In the genomic region with DNA sequence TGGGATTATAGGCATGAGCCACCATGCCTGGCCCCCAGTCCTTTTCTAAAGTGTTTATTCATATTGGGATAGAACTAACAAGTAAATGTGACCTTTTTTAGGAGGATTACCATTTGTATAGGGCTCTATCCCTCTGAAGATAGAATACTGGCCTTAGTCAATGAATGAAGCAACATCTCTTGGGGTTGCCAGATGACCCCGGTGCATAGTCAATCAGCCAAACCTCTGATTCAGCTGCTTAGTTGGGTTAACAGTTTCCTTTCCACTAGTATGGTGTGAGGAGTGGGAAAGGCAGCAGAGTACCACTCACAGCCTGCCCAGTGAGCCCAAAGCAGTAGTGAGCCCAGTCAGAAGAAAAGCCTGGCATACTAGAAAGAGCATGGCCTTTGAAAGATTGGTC, we compare ENCODE assay signal across 19 cellular contexts.
DNase-seq lines count a peak whose midpoint lies in the region; ATAC-seq and TF ChIP-seq lines count a peak whose summit lies in the region.
"Had no signal": no experiment of that assay in that cellular context is flagged by ENCODE, and none has a peak within 500 bp of the region (broad histone marks: within the 10 kb centered on the region; RNA-seq: fewer than 3 reads in every experiment).

No MANE protein-coding gene starts in this region.

- H3K27ac ChIP-seq in fibroblast of lung (ENCODE audit: insufficient read depth, low read length), result peak overlapping the region; percentile 64
- no peak overlapping the region for H3K27ac ChIP-seq in left lung
- H3K27ac ChIP-seq in vagina, result no peak overlapping the region
- H3K27ac ChIP-seq in mesendoderm (ENCODE audit: low read depth, low read length), result no peak overlapping the region
- H3K27ac ChIP-seq: C4-2B, Peyer's patch had no signal

- peak; percentile 41 for DNase-seq in MG63
- DNase-seq in fibroblast of lung (ENCODE audit: low read depth in 2 of 2), result peak in 1 of 2 donors; percentile 67
- no peak for DNase-seq in left lung
- peak; percentile 14 to 22 for DNase-seq in vagina (ENCODE audit: extremely low spot score in 2 of 2)
- no peak for DNase-seq in NCI-H524 treated with DMSO at 0.1 percent for 48 hours (lab: John Stamatoyannopoulos, UW)
- no peak for DNase-seq in omental fat pad (ENCODE audit: low spot score)
- DNase-seq in mesendoderm, result no peak
- DNase-seq: ACHN; AML-193; GOT3; Karpas-422; NCI-H1048; NCI-H1436 treated with DMSO at 0.1 percent for 48 hours; NCI-H2029; NCI-H2171 treated with DMSO at 0.1 percent for 48 hours; NCI-H446; NK-92 treated with Interleukin-12 subunit alpha and Interleukin-12 subunit beta, amount 100 ng/mL, for 24 hours; Peyer's patch had no signal

- H4K5ac ChIP-seq in mesendoderm (ENCODE audit: low read length), result no peak overlapping the region

- no peaks in the 10 kb centered on the region for H4K20me1 ChIP-seq in fibroblast of lung (ENCODE audit: control insufficient read depth, extremely low read depth, insufficient read depth, low read length)

- no peak overlapping the region for H2AFZ ChIP-seq in fibroblast of lung (ENCODE audit: low read length)

- ATAC-seq in left lung (peak; percentile 30), omental fat pad (ENCODE audit: low FRiP score) (no peak)

- H3K27me3 ChIP-seq in MG63 (no peaks in the 10 kb centered on the region), fibroblast of lung (ENCODE audit: control insufficient read depth, insufficient read depth, low read length) (no peaks in the 10 kb centered on the region), left lung (no peaks in the 10 kb centered on the region), vagina (no peaks in the 10 kb centered on the region), mesendoderm (ENCODE audit: insufficient read depth, low read length, poor library complexity) (no peaks in the 10 kb centered on the region)
- H3K27me3 ChIP-seq: Peyer's patch had no signal

- H3K9ac ChIP-seq in fibroblast of lung (ENCODE audit: insufficient read depth, low read length) (no peak overlapping the region), mesendoderm (ENCODE audit: low read length) (no peak overlapping the region)

- no peak overlapping the region for H3K18ac ChIP-seq in mesendoderm (ENCODE audit: low read length)

- H3K4me3 ChIP-seq in MG63 (no peak overlapping the region), fibroblast of lung (replicated peaks in 1 of 4; ENCODE audit: control extremely low read depth in 1 of 4, insufficient read depth in 1 of 4, low read depth in 3 of 4, low read length in 4 of 4) (no peak overlapping the region), left lung (no peak overlapping the region), vagina (no peak overlapping the region), mesendoderm (ENCODE audit: low read length) (no peak overlapping the region)
- H3K4me3 ChIP-seq: Peyer's patch had no signal

- H2BK5ac ChIP-seq in mesendoderm (ENCODE audit: low read length), result no peak overlapping the region

- H3K4me2 ChIP-seq in fibroblast of lung (ENCODE audit: extremely low read depth, insufficient read depth, low read length), result no peak overlapping the region
- H3K4me2 ChIP-seq in mesendoderm (ENCODE audit: low read length), result no peak overlapping the region

- H2BK15ac ChIP-seq in mesendoderm (replicated peaks; ENCODE audit: low read depth), result no peak overlapping the region

- H3K4ac ChIP-seq in mesendoderm (ENCODE audit: low read depth, low read length), result no peak overlapping the region

- no peaks in the 10 kb centered on the region for H3K9me3 ChIP-seq in MG63
- H3K9me3 ChIP-seq in fibroblast of lung (ENCODE audit: control insufficient read depth, insufficient read depth, low read depth, low read length), result no peaks in the 10 kb centered on the region
- H3K9me3 ChIP-seq in left lung, result no peaks in the 10 kb centered on the region
- H3K9me3 ChIP-seq in vagina, result no peaks in the 10 kb centered on the region
- H3K9me3 ChIP-seq: Peyer's patch had no signal

- no peak overlapping the region for H3K56ac ChIP-seq in mesendoderm (ENCODE audit: low read length)

- H3K79me2 ChIP-seq in fibroblast of lung (ENCODE audit: control insufficient read depth, insufficient read depth, low read length) (no peaks in the 10 kb centered on the region), mesendoderm (ENCODE audit: control insufficient read depth, insufficient read depth, low read length) (no peaks in the 10 kb centered on the region)

- no peak overlapping the region for H2AK5ac ChIP-seq in mesendoderm (ENCODE audit: low read length)

- H3K4me1 ChIP-seq in fibroblast of lung (ENCODE audit: control insufficient read depth, extremely low read depth, insufficient read depth, low read length) (peaks cover 51% of the 10 kb centered on the region), left lung (no peaks in the 10 kb centered on the region), vagina (peaks cover 8% of the 10 kb centered on the region), mesendoderm (ENCODE audit: control insufficient read depth, low read depth, low read length) (no peaks in the 10 kb centered on the region)
- H3K4me1 ChIP-seq: Peyer's patch had no signal

- H3K36me3 ChIP-seq in MG63, result no peaks in the 10 kb centered on the region
- H3K36me3 ChIP-seq in fibroblast of lung (ENCODE audit: control insufficient read depth, insufficient read depth, low read length), result no peaks in the 10 kb centered on the region
- H3K36me3 ChIP-seq in left lung, result no peaks in the 10 kb centered on the region
- no peaks in the 10 kb centered on the region for H3K36me3 ChIP-seq in vagina
- no peaks in the 10 kb centered on the region for H3K36me3 ChIP-seq in mesendoderm (ENCODE audit: control insufficient read depth, insufficient read depth, low read length)
- H3K36me3 ChIP-seq: Peyer's patch had no signal

- no peak for TF ChIP-seq POLR2A in vagina (IDR thresholded peaks at IDR 0.05)

- no CpG with 5 or more reads among the region's 1 CpG for WGBS in mesendoderm (ENCODE audit: extremely low coverage, insufficient coverage, low lambda C conversion rate)

- intact Hi-C loops in left lung (cut with DNase I), result no loop called here
- intact Hi-C loops in vagina (cut with DNase I), result no loop called here

- TF ChIP-seq CTCF in fibroblast of lung (conservative IDR thresholded peaks at IDR 0.05 in 1 of 2, IDR thresholded peaks at IDR 0.05 in 1 of 2; ENCODE audit: low read depth in 1 of 2, low read length in 2 of 2) (no peak), left lung (IDR thresholded peaks at IDR 0.05) (no peak), vagina (IDR thresholded peaks at IDR 0.05) (no peak), omental fat pad (IDR thresholded peaks at IDR 0.05) (no peak)

- no peak overlapping the region for H4K8ac ChIP-seq in mesendoderm (ENCODE audit: low read depth, low read length)

- H2BK120ac ChIP-seq in mesendoderm (ENCODE audit: low read depth, low read length), result no peak overlapping the region

- no peak overlapping the region for H3K23ac ChIP-seq in mesendoderm (ENCODE audit: low read length)

- H3K79me1 ChIP-seq in mesendoderm (ENCODE audit: low read length), result no peaks in the 10 kb centered on the region

Comparison
In these comparisons a context has a peak if more than half of its experiments do, and no peak if none do; other contexts are left out.
1. DNase-seq: peak in MG63 (single experiment) and vagina (2 of 2); none in left lung (0 of 2), NCI-H524 treated with DMSO at 0.1 percent for 48 hours (single experiment), omental fat pad (single experiment) and mesendoderm (single experiment).